Comparison of ENCODE assay signal across 18 cellular contexts in genomic region chr14:84520711-84521338, GRCh38.
"Had no signal": no experiment of that assay in that cellular context is flagged by ENCODE, and none has a peak within 500 bp of the region (broad histone marks: within the 10 kb centered on the region; RNA-seq: fewer than 3 reads in every experiment).

No MANE protein-coding gene starts in this region.

- H3K4me1 ChIP-seq: colonic mucosa, esophagus muscularis mucosa, pancreas, uterus had no signal

- H3K27me3 Mint-ChIP-seq: activated CD4-positive, alpha-beta T cell treated with anti-CD3 and anti-CD28 coated beads, Interleukin-2, amount 10 ng/mL, durations not matched to agents 7 days and 5 days; activated naive CD8-positive, alpha-beta T cell; naive thymus-derived CD4-positive, alpha-beta T cell had no signal

- DNase-seq: activated CD4-positive, alpha-beta T cell treated with anti-CD3 and anti-CD28 coated beads, Interleukin-2, amount 10 ng/mL, durations not matched to agents 7 days and 5 days; activated CD8-positive, alpha-beta memory T cell treated with anti-CD3 and anti-CD28 coated beads, Interleukin-2, amount 50 U/mL, for 48 hours; activated gamma-delta T cell; activated T-cell treated with anti-CD3 and anti-CD28 coated beads, Interleukin-2, amount 50 U/mL, for 72 hours; anterior cingulate cortex; colonic mucosa; head of caudate nucleus; left colon; naive thymus-derived CD4-positive, alpha-beta T cell; pancreas; SW 1271; uterus had no signal

- H3K36me3 Mint-ChIP-seq: activated naive CD8-positive, alpha-beta T cell; stimulated activated effector memory CD8-positive, alpha-beta T cell treated with anti-CD3 and anti-CD28 coated beads, Interleukin-12 subunit alpha, Interleukin-12 subunit beta, amount 100 ng/mL, for 72 hours had no signal

- ATAC-seq: activated T-cell treated with anti-CD3 and anti-CD28 coated beads, Interleukin-2, amount 50 U/mL, for 72 hours; left colon; naive thymus-derived CD4-positive, alpha-beta T cell; pancreas; stimulated activated effector memory CD8-positive, alpha-beta T cell treated with anti-CD3 and anti-CD28 coated beads, Interleukin-12 subunit alpha, Interleukin-12 subunit beta, amount 100 ng/mL, for 72 hours had no signal

- H3K4me3 Mint-ChIP-seq: activated CD4-positive, alpha-beta T cell treated with anti-CD3 and anti-CD28 coated beads, Interleukin-2, amount 10 ng/mL, durations not matched to agents 7 days and 5 days; activated naive CD8-positive, alpha-beta T cell; activated T-cell treated with anti-CD3 and anti-CD28 coated beads, Interleukin-2, amount 50 U/mL, for 72 hours; naive thymus-derived CD4-positive, alpha-beta T cell; stimulated activated effector memory CD8-positive, alpha-beta T cell treated with anti-CD3 and anti-CD28 coated beads, Interleukin-12 subunit alpha, Interleukin-12 subunit beta, amount 100 ng/mL, for 72 hours; T-helper 2 cell treated with Interferon-gamma antibody and Interleukin-4, amounts not matched to agents 5 μg/mL and 100 μg/mL, for 36 hours had no signal

- H3K4me3 ChIP-seq: colonic mucosa, esophagus muscularis mucosa, lung, pancreas, uterus had no signal

- FAIRE-seq: frontal cortex, pancreas had no signal

- H3K4me1 Mint-ChIP-seq: activated CD4-positive, alpha-beta T cell treated with anti-CD3 and anti-CD28 coated beads, Interleukin-2, amount 10 ng/mL, durations not matched to agents 7 days and 5 days; naive thymus-derived CD4-positive, alpha-beta T cell; stimulated activated effector memory CD8-positive, alpha-beta T cell treated with anti-CD3 and anti-CD28 coated beads, Interleukin-12 subunit alpha, Interleukin-12 subunit beta, amount 100 ng/mL, for 72 hours had no signal

- H3K27ac ChIP-seq: colonic mucosa, esophagus muscularis mucosa, pancreas, uterus had no signal

- H3K27ac Mint-ChIP-seq: activated CD4-positive, alpha-beta T cell treated with anti-CD3 and anti-CD28 coated beads, Interleukin-2, amount 10 ng/mL, durations not matched to agents 7 days and 5 days; activated naive CD8-positive, alpha-beta T cell; activated T-cell treated with anti-CD3 and anti-CD28 coated beads, Interleukin-2, amount 50 U/mL, for 72 hours; naive thymus-derived CD4-positive, alpha-beta T cell; stimulated activated effector memory CD8-positive, alpha-beta T cell treated with anti-CD3 and anti-CD28 coated beads, Interleukin-12 subunit alpha, Interleukin-12 subunit beta, amount 100 ng/mL, for 72 hours; T-helper 2 cell treated with Interferon-gamma antibody and Interleukin-4, amounts not matched to agents 5 μg/mL and 100 μg/mL, for 36 hours had no signal

- H3K9me3 ChIP-seq: colonic mucosa, esophagus muscularis mucosa, pancreas, uterus had no signal

- H3K27me3 ChIP-seq: colonic mucosa, esophagus muscularis mucosa, pancreas, uterus had no signal

- H3K36me3 ChIP-seq: colonic mucosa, esophagus muscularis mucosa, pancreas, uterus had no signal
